35 cellular contexts compared by ENCODE assay signal in the genomic region with DNA sequence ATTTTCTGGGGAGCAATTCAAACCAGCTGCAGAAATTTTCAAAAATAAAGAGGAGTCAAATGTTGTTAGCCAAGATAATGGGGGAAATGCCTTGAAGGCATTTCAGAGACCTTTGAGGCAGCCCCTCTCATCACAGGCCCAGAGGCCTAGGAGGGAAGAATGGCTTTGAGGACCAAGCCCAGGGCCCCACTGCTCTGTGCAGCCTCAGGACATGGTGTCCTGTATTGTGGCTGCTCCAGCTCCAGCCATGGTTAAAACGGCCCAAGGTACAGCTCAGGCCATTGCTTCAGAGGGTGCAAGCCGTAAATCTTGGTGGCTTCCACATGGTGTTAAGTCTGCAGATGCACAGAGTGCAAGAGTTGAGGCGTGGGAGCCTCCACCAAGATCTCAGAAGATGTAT. TPM values are rescaled to one million over a fixed set of nuclear protein-coding genes. Genes with fewer than 3 reads are reported as not detected.
"Had no signal": no experiment of that assay in that cellular context is flagged by ENCODE, and none has a peak within 500 bp of the region (broad histone marks: within the 10 kb centered on the region; RNA-seq: fewer than 3 reads in every experiment).

No MANE protein-coding gene starts in this region.

- H3K36me3 Mint-ChIP-seq: activated CD4-positive, alpha-beta memory T cell treated with anti-CD3 and anti-CD28 coated beads for 36 hours; activated naive CD4-positive, alpha-beta T cell treated with anti-CD3 and anti-CD28 coated beads, Interleukin-2, amount 50 U/mL, for 24 hours; activated naive CD8-positive, alpha-beta T cell treated with anti-CD3 and anti-CD28 coated beads for 36 hours had no signal

- H3K27ac Mint-ChIP-seq: activated B cell treated with CpG ODN at 0.5 μM for 24 hours; activated CD4-positive, alpha-beta memory T cell treated with anti-CD3 and anti-CD28 coated beads for 36 hours; activated CD4-positive, alpha-beta T cell treated with anti-CD3 and anti-CD28 coated beads, Interleukin-2, amount 10 ng/mL, durations not matched to agents 24 days and 14 days; activated CD8-positive, alpha-beta T cell treated with anti-CD3 and anti-CD28 coated beads for 36 hours; activated naive CD4-positive, alpha-beta T cell treated with anti-CD3 and anti-CD28 coated beads for 36 hours; activated naive CD4-positive, alpha-beta T cell treated with anti-CD3 and anti-CD28 coated beads, Interleukin-2, amount 50 U/mL, for 24 hours; activated naive CD8-positive, alpha-beta T cell treated with anti-CD3 and anti-CD28 coated beads for 36 hours; activated T-cell treated with anti-CD3 and anti-CD28 coated beads, Interleukin-2, amount 50 U/mL, for 72 hours; activated T-helper 1 cell treated with anti-CD3 and anti-CD28 coated beads, Interleukin-12 subunit alpha, Interleukin-12 subunit beta, Interleukin-2, Interleukin-4 antibody, amounts not matched to agents 30 ng/mL and 10 ng/mL and 1 ng/mL, durations not matched to agents 14 hours and 24 hours and 36 hours; activated T-helper 17 cell treated with anti-CD3 and anti-CD28 coated beads, Interleukin-2, amount 50 U/mL, for 72 hours; T-helper 1 cell treated with Interleukin-12 subunit alpha and Interleukin-12 subunit beta and Interleukin-4 antibody, amounts not matched to agents 30 μg/mL and 1 μg/mL, for 36 hours; T-helper 2 cell treated with Interferon-gamma antibody and Interleukin-4, amounts not matched to agents 5 μg/mL and 100 μg/mL, for 36 hours had no signal

- DNase-seq: activated B cell treated with CpG ODN at 0.5 μM for 24 hours; activated CD4-positive, alpha-beta memory T cell treated with anti-CD3 and anti-CD28 coated beads for 36 hours; activated CD4-positive, alpha-beta T cell treated with anti-CD3 and anti-CD28 coated beads for 4 hours; activated CD4-positive, alpha-beta T cell treated with anti-CD3 and anti-CD28 coated beads, Interleukin-2, amount 50 U/mL, for 1 hour; activated CD4-positive, alpha-beta T cell treated with anti-CD3 and anti-CD28 coated beads, Interleukin-2, amount 50 U/mL, for 4 hours; activated CD4-positive, CD25-positive, alpha-beta regulatory T cell treated with anti-CD3 and anti-CD28 coated beads, Interleukin-2, amount 50 U/mL, for 72 hours; activated CD8-positive, alpha-beta memory T cell treated with anti-CD3 and anti-CD28 coated beads, Interleukin-2, amount 50 U/mL, for 4 hours; activated CD8-positive, alpha-beta T cell treated with anti-CD3 and anti-CD28 coated beads for 36 hours; activated effector memory CD4-positive, alpha-beta T cell treated with anti-CD3 and anti-CD28 coated beads, Interleukin-2, amount 50 U/mL, for 16 hours; activated gamma-delta T cell treated with Interleukin-2 at 50 U/mL for 16 hours; activated naive CD4-positive, alpha-beta T cell; activated naive CD4-positive, alpha-beta T cell treated with anti-CD3 and anti-CD28 coated beads for 36 hours; activated naive CD8-positive, alpha-beta T cell treated with anti-CD3 and anti-CD28 coated beads for 36 hours; activated T-cell treated with anti-CD3 and anti-CD28 coated beads for 4 hours; activated T-cell treated with anti-CD3 and anti-CD28 coated beads, Interleukin-2, amount 50 U/mL, for 1 hour; activated T-cell treated with anti-CD3 and anti-CD28 coated beads, Interleukin-2, amount 50 U/mL, for 4 hours; activated T-cell treated with anti-CD3 and anti-CD28 coated beads, Interleukin-2, amount 50 U/mL, for 72 hours; adrenal gland; amniotic stem cell; aorta; body of pancreas; brain microvascular endothelial cell; central memory CD4-positive, alpha-beta T cell; T-helper 1 cell; T-helper 2 cell; T-helper 9 cell had no signal

- H3K9me3 ChIP-seq: adrenal gland, body of pancreas, breast epithelium had no signal

- H3K36me3 ChIP-seq: adrenal gland, brain microvascular endothelial cell, breast epithelium had no signal

- ATAC-seq: activated CD8-positive, alpha-beta T cell treated with anti-CD3 and anti-CD28 coated beads for 36 hours; activated T-cell treated with anti-CD3 and anti-CD28 coated beads, Interleukin-2, amount 50 U/mL, for 4 hours; activated T-cell treated with anti-CD3 and anti-CD28 coated beads, Interleukin-2, amount 50 U/mL, for 72 hours; activated T-helper 17 cell treated with anti-CD3 and anti-CD28 coated beads, Interleukin-2, amount 50 U/mL, for 72 hours; body of pancreas had no signal

- H3K4me1 ChIP-seq: adrenal gland, body of pancreas, breast epithelium had no signal

- H3K4me3 ChIP-seq: adrenal gland, body of pancreas, breast epithelium had no signal

- H3K27ac ChIP-seq: adrenal gland, body of pancreas, brain microvascular endothelial cell, breast epithelium, VCaP had no signal

- H3K4me3 Mint-ChIP-seq: activated B cell treated with CpG ODN at 0.5 μM for 24 hours; activated CD4-positive, alpha-beta memory T cell treated with anti-CD3 and anti-CD28 coated beads for 36 hours; activated CD4-positive, alpha-beta T cell treated with anti-CD3 and anti-CD28 coated beads, Interleukin-2, amount 10 ng/mL, durations not matched to agents 24 days and 14 days; activated CD8-positive, alpha-beta T cell treated with anti-CD3 and anti-CD28 coated beads for 36 hours; activated naive CD4-positive, alpha-beta T cell treated with anti-CD3 and anti-CD28 coated beads for 36 hours; activated naive CD4-positive, alpha-beta T cell treated with anti-CD3 and anti-CD28 coated beads, Interleukin-2, amount 50 U/mL, for 24 hours; activated naive CD8-positive, alpha-beta T cell treated with anti-CD3 and anti-CD28 coated beads for 36 hours; activated T-cell treated with anti-CD3 and anti-CD28 coated beads, Interleukin-2, amount 50 U/mL, for 4 hours; activated T-cell treated with anti-CD3 and anti-CD28 coated beads, Interleukin-2, amount 50 U/mL, for 72 hours; activated T-helper 1 cell treated with anti-CD3 and anti-CD28 coated beads, Interleukin-12 subunit alpha, Interleukin-12 subunit beta, Interleukin-2, Interleukin-4 antibody, amounts not matched to agents 30 ng/mL and 10 ng/mL and 1 ng/mL, durations not matched to agents 14 hours and 24 hours and 36 hours; activated T-helper 17 cell treated with anti-CD3 and anti-CD28 coated beads, Interleukin-2, amount 50 U/mL, for 72 hours; T-helper 1 cell treated with Interleukin-12 subunit alpha and Interleukin-12 subunit beta and Interleukin-4 antibody, amounts not matched to agents 30 μg/mL and 1 μg/mL, for 36 hours; T-helper 2 cell treated with Interferon-gamma antibody and Interleukin-4, amounts not matched to agents 5 μg/mL and 100 μg/mL, for 36 hours had no signal

- H3K4me1 Mint-ChIP-seq: activated B cell treated with CpG ODN at 0.5 μM for 24 hours; activated CD4-positive, alpha-beta T cell treated with anti-CD3 and anti-CD28 coated beads, Interleukin-2, amount 10 ng/mL, durations not matched to agents 24 days and 14 days; activated naive CD4-positive, alpha-beta T cell treated with anti-CD3 and anti-CD28 coated beads, Interleukin-2, amount 50 U/mL, for 24 hours; activated naive CD8-positive, alpha-beta T cell treated with anti-CD3 and anti-CD28 coated beads for 36 hours had no signal

- H3K9me3 Mint-ChIP-seq: activated B cell treated with CpG ODN at 0.5 μM for 24 hours; activated CD4-positive, alpha-beta memory T cell treated with anti-CD3 and anti-CD28 coated beads for 36 hours; activated CD4-positive, alpha-beta T cell treated with anti-CD3 and anti-CD28 coated beads, Interleukin-2, amount 10 ng/mL, durations not matched to agents 24 days and 14 days; activated CD8-positive, alpha-beta T cell treated with anti-CD3 and anti-CD28 coated beads for 36 hours; activated naive CD4-positive, alpha-beta T cell treated with anti-CD3 and anti-CD28 coated beads for 36 hours; activated naive CD4-positive, alpha-beta T cell treated with anti-CD3 and anti-CD28 coated beads, Interleukin-2, amount 50 U/mL, for 24 hours; activated naive CD8-positive, alpha-beta T cell treated with anti-CD3 and anti-CD28 coated beads for 36 hours; activated T-cell treated with anti-CD3 and anti-CD28 coated beads, Interleukin-2, amount 50 U/mL, for 72 hours; activated T-helper 1 cell treated with anti-CD3 and anti-CD28 coated beads, Interleukin-12 subunit alpha, Interleukin-12 subunit beta, Interleukin-2, Interleukin-4 antibody, amounts not matched to agents 30 ng/mL and 10 ng/mL and 1 ng/mL, durations not matched to agents 14 hours and 24 hours and 36 hours; activated T-helper 17 cell treated with anti-CD3 and anti-CD28 coated beads, Interleukin-2, amount 50 U/mL, for 72 hours; T-helper 1 cell treated with Interleukin-12 subunit alpha and Interleukin-12 subunit beta and Interleukin-4 antibody, amounts not matched to agents 30 μg/mL and 1 μg/mL, for 36 hours; T-helper 2 cell treated with Interferon-gamma antibody and Interleukin-4, amounts not matched to agents 5 μg/mL and 100 μg/mL, for 36 hours had no signal

- H3K27me3 Mint-ChIP-seq: activated B cell treated with CpG ODN at 0.5 μM for 24 hours; activated CD4-positive, alpha-beta memory T cell treated with anti-CD3 and anti-CD28 coated beads for 36 hours; activated CD8-positive, alpha-beta T cell treated with anti-CD3 and anti-CD28 coated beads for 36 hours; activated naive CD8-positive, alpha-beta T cell treated with anti-CD3 and anti-CD28 coated beads for 36 hours had no signal

RNA-seq across cellular contexts. Expression of a gene that starts 32.1 kb away (rescaled TPM):
- total RNA-seq: activated B cell treated with CpG ODN at 0.5 μM for 24 hours; activated CD4-positive, alpha-beta T cell treated with anti-CD3 and anti-CD28 coated beads, Interleukin-2, amount 10 ng/mL, durations not matched to agents 24 days and 14 days; activated CD8-positive, alpha-beta memory T cell treated with anti-CD3 and anti-CD28 coated beads for 36 hours; activated T-helper 1 cell treated with anti-CD3 and anti-CD28 coated beads, Interleukin-12 subunit alpha, Interleukin-12 subunit beta, Interleukin-2, Interleukin-4 antibody, amounts not matched to agents 30 ng/mL and 10 ng/mL and 1 ng/mL, durations not matched to agents 14 hours and 24 hours and 36 hours; activated T-helper 17 cell treated with anti-CD3 and anti-CD28 coated beads, Interleukin-2, amount 50 U/mL, for 72 hours had no signal
